In genomic region chr14:89574420-89574819, GRCh38 we compare ENCODE assay signal across 21 cellular contexts.
"Had no signal": no experiment of that assay in that cellular context is flagged by ENCODE, and none has a peak within 500 bp of the region (broad histone marks: within the 10 kb centered on the region; RNA-seq: fewer than 3 reads in every experiment).

No MANE protein-coding gene starts in this region.

- DNase-seq: activated CD4-positive, alpha-beta T cell treated with anti-CD3 and anti-CD28 coated beads for 4 hours; activated CD4-positive, alpha-beta T cell treated with anti-CD3 and anti-CD28 coated beads, Interleukin-2, amount 50 U/mL, for 48 hours; activated CD4-positive, CD25-positive, alpha-beta regulatory T cell; activated effector memory CD4-positive, alpha-beta T cell treated with anti-CD3 and anti-CD28 coated beads, Interleukin-2, amount 50 U/mL, for 16 hours; activated naive CD4-positive, alpha-beta T cell treated with anti-CD3 and anti-CD28 coated beads, Interleukin-2, amount 50 U/mL, for 16 hours; activated T-cell treated with anti-CD3 and anti-CD28 coated beads, Interleukin-2, amount 50 U/mL, for 72 hours; cerebellar nuclear complex; cortex of kidney; heart right ventricle; left colon; lower lobe of right lung; naive thymus-derived CD8-positive, alpha-beta T cell; stimulated activated CD4-positive, alpha-beta T cell treated with anti-CD3 and anti-CD28 coated beads, Interleukin-12 subunit alpha, Interleukin-12 subunit beta, amount 100 ng/mL, for 4 hours; stimulated activated CD4-positive, alpha-beta T cell treated with anti-CD3 and anti-CD28 coated beads, Interleukin-4, amount 100 ng/mL, for 4 hours; substantia nigra; T1000; tibial artery had no signal

- H3K4me3 ChIP-seq: breast epithelium, heart right ventricle, lower lobe of right lung, neural progenitor cell, prostate gland, tibial artery had no signal

- H3K4me3 Mint-ChIP-seq: activated T-cell treated with anti-CD3 and anti-CD28 coated beads, Interleukin-2, amount 50 U/mL, for 72 hours; neural progenitor cell; stimulated activated naive CD8-positive, alpha-beta T cell treated with anti-CD3 and anti-CD28 coated beads, Interleukin-15, Interleukin-2, amounts not matched to agents 100 ng/mL and 50 ng/mL, for 24 hours had no signal

- ATAC-seq: activated T-cell treated with anti-CD3 and anti-CD28 coated beads, Interleukin-2, amount 50 U/mL, for 72 hours; left colon; lower lobe of right lung; naive thymus-derived CD8-positive, alpha-beta T cell had no signal

- H3K36me3 Mint-ChIP-seq: neural progenitor cell had no signal

- H3K27me3 Mint-ChIP-seq: naive thymus-derived CD8-positive, alpha-beta T cell; stimulated activated naive CD8-positive, alpha-beta T cell treated with anti-CD3 and anti-CD28 coated beads, Interleukin-15, Interleukin-2, amounts not matched to agents 100 ng/mL and 50 ng/mL, for 24 hours had no signal

- H3K9me3 ChIP-seq: breast epithelium, heart right ventricle, lower lobe of right lung, prostate gland, tibial artery had no signal

- H3K27ac Mint-ChIP-seq: activated T-cell treated with anti-CD3 and anti-CD28 coated beads, Interleukin-2, amount 50 U/mL, for 72 hours; neural progenitor cell; stimulated activated naive CD8-positive, alpha-beta T cell treated with anti-CD3 and anti-CD28 coated beads, Interleukin-15, Interleukin-2, amounts not matched to agents 100 ng/mL and 50 ng/mL, for 24 hours had no signal

- H3K4me1 ChIP-seq: breast epithelium had no signal

- H3K36me3 ChIP-seq: breast epithelium, heart right ventricle, lower lobe of right lung, neural progenitor cell, prostate gland, tibial artery had no signal

- H3K9me3 Mint-ChIP-seq: naive thymus-derived CD8-positive, alpha-beta T cell; neural progenitor cell; stimulated activated naive CD8-positive, alpha-beta T cell treated with anti-CD3 and anti-CD28 coated beads, Interleukin-15, Interleukin-2, amounts not matched to agents 100 ng/mL and 50 ng/mL, for 24 hours had no signal

- H3K27me3 ChIP-seq: breast epithelium, heart right ventricle, neural progenitor cell, tibial artery had no signal

- H3K27ac ChIP-seq: breast epithelium, lower lobe of right lung, neural progenitor cell, prostate gland had no signal
